ENCODE assay signal across 14 cellular contexts in the genomic region with DNA sequence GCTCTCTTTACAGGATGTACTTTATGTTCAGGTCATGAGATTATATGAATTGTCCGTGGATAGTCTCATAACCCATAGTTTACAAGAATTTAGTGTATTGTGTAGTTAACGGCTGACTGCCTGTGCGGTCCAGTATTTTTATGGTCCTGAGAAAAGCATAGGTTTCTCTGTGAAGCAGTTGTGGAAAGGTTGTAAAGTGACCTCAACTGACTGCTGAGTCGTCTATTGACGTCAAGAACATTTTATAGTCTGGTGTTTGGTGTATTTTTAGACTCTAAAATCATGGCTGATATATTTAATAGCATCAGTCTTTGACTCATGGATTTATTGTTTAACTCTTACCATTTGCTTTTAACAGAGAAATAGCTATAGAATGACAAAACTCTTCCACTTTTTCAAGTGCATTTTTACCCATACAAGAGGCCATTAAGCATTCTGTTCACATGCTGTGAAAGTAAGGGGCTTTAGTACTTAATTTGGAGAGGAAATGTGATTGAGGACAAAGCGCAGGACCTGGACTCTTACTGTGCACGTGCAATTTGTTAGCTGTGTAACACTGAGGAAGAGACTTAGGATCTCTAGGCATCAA.
A peak's percentile ranks its signal among the peaks of the same experiment; 100 is the strongest.
DNase-seq lines count a peak whose midpoint lies in the region; ATAC-seq, FAIRE-seq and TF ChIP-seq lines count a peak whose summit lies in the region.
"Had no signal": no experiment of that assay in that cellular context is flagged by ENCODE, and none has a peak within 500 bp of the region (broad histone marks: within the 10 kb centered on the region; RNA-seq: fewer than 3 reads in every experiment).

No MANE protein-coding gene starts in this region.

- H3K9me3 ChIP-seq in A549 = no peaks in the 10 kb centered on the region
- H3K9me3 ChIP-seq: ascending aorta had no signal

- H3K4me3 ChIP-seq in A549 = no peak overlapping the region
- H3K4me3 ChIP-seq: ascending aorta had no signal

- H3K4me2 ChIP-seq in A549 = peak overlapping the region; percentile 65

- TF ChIP-seq POLR2A in A549 (IDR thresholded peaks at IDR 0.05; ENCODE audit: low read length) = no peak

- no peak for TF ChIP-seq CTCF in A549 (IDR thresholded peaks at IDR 0.05)

- POLR2A ChIA-PET in A549 (lab: Yijun Ruan, JAX) = interaction anchor here (0.8 to 2.0 kb wide), 3 partner anchors 90 to 241 kb away, joined by 6 to 12 read pairs (median 7); a partner anchor contains a TSS
- POLR2A ChIA-PET in HEK293T (lab: Yijun Ruan, JAX) = interaction anchor here (0.8 to 3.6 kb wide), 3 partner anchors 135 to 262 kb away, joined by 3 to 12 read pairs (median 4); a partner anchor contains a TSS

- TF ChIP-seq EP300 in A549 (IDR thresholded peaks at IDR 0.05) = peak; percentile 97 to 98

- FAIRE-seq in A549 (lab: Jason Lieb, UNC) (no peak), GM19239 (lab: Jason Lieb, UNC) (no peak)
- FAIRE-seq: GM18507 had no signal

- CTCF ChIA-PET in A549 (lab: Yijun Ruan, JAX) = interaction anchor here (0.6 to 2.8 kb wide), 6 partner anchors 10 to 276 kb away, joined by 3 to 9 read pairs (median 3); no protein-coding TSS in a partner anchor
- CTCF ChIA-PET in HEK293T (lab: Yijun Ruan, JAX) = interaction anchor here (0.7 to 1.3 kb wide), 4 partner anchors 13 to 276 kb away, joined by 3 to 7 read pairs (median 4); no protein-coding TSS in a partner anchor

- peaks cover 32% of the 10 kb centered on the region for H3K4me1 ChIP-seq in A549
- H3K4me1 ChIP-seq: ascending aorta had no signal

- TF ChIP-seq RAD21 in A549 (conservative IDR thresholded peaks at IDR 0.05 in 1 of 2, IDR thresholded peaks at IDR 0.05 in 1 of 2) = peak in 1 of 2 experiments; percentile 76; a peak in 3 of 5 replicates

- peak; percentile 89 to 92 for ATAC-seq in A549
- ATAC-seq in HG03045 (IDR thresholded peaks at IDR 0.05; ENCODE audit: unreplicated experiment) = no peak

- 9% methylated on average over 7 of the region's 7 CpGs for WGBS in A549 (ENCODE audit: missing lambda C conversion rate)

- DNase-seq in A549 (ENCODE audit: low read depth in 1 of 2, low spot score in 1 of 2) (peak; percentile 20 to 91), HEK293T (ENCODE audit: extremely low spot score) (peak; percentile 63), amniotic epithelial cell (ENCODE audit: low read depth) (peak; percentile 91), kidney tubule cell (ENCODE audit: low spot score) (peak; percentile 96), GM19239 (ENCODE audit: insufficient read length, low spot score) (no peak), caudate nucleus (lab: John Stamatoyannopoulos, UW) (no peak)
- DNase-seq in activated CD8-positive, alpha-beta memory T cell treated with anti-CD3 and anti-CD28 coated beads, Interleukin-2, amount 50 U/mL, for 48 hours = no peak
- DNase-seq: activated CD4-positive, alpha-beta memory T cell treated with anti-CD3 and anti-CD28 coated beads for 36 hours; Calu3; hippocampal formation; NCI-H1436 treated with DMSO at 0.1 percent for 48 hours had no signal

- H3K27ac ChIP-seq in A549 = peak overlapping the region; percentile 82 to 86
- no peak overlapping the region for H3K27ac ChIP-seq in caudate nucleus (ENCODE audit: low read depth, low read length)
- H3K27ac ChIP-seq: ascending aorta had no signal

TF ChIP-seq in A549, 52 proteins besides CTCF, POLR2A, EP300 and RAD21 (continues in another document):
- TF ChIP-seq, protein P1, sequence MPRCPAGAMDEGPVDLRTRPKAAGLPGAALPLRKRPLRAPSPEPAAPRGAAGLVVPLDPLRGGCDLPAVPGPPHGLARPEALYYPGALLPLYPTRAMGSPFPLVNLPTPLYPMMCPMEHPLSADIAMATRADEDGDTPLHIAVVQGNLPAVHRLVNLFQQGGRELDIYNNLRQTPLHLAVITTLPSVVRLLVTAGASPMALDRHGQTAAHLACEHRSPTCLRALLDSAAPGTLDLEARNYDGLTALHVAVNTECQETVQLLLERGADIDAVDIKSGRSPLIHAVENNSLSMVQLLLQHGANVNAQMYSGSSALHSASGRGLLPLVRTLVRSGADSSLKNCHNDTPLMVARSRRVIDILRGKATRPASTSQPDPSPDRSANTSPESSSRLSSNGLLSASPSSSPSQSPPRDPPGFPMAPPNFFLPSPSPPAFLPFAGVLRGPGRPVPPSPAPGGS (IDR thresholded peaks at IDR 0.05) = peak; percentile 93; the same call in 2 of the 3 replicates
- TF ChIP-seq HEYL (CRISPR knock-in tag; IDR thresholded peaks at IDR 0.05) (peak; percentile 9; the same call in 1 of the 2 replicates), FOSB (CRISPR knock-in tag; IDR thresholded peaks at IDR 0.05) (peak; percentile 32; the same call in 1 of the 2 replicates), RCOR1 (IDR thresholded peaks at IDR 0.05; ENCODE audit: low read depth, low read length) (no peak), FOSL2 (IDR thresholded peaks at IDR 0.05) (peak; percentile 88), FOSL2 (CRISPR knock-in tag; IDR thresholded peaks at IDR 0.05) (peak; percentile 93), NPAS2 (CRISPR knock-in tag; IDR thresholded peaks at IDR 0.05; ENCODE audit: borderline replicate concordance) (no peak), JUN (IDR thresholded peaks at IDR 0.05) (peak; percentile 88 to 98), CEBPB (IDR thresholded peaks at IDR 0.05) (peak; percentile 15 to 24; a peak in 1 of 4 replicates), SMC3 (IDR thresholded peaks at IDR 0.05) (peak; percentile 52; the same call in 2 of the 3 replicates), RNF2 (IDR thresholded peaks at IDR 0.05; ENCODE audit: borderline replicate concordance, low read depth) (no peak), ZSCAN20 (CRISPR knock-in tag; IDR thresholded peaks at IDR 0.05) (peak; percentile 69), HOXB5 (CRISPR knock-in tag; IDR thresholded peaks at IDR 0.05) (peak; percentile 47), JUNB (IDR thresholded peaks at IDR 0.05) (peak; percentile 97), GATA3 (IDR thresholded peaks at IDR 0.05; ENCODE audit: borderline replicate concordance) (peak; percentile 92)
- TF ChIP-seq, protein P2, sequence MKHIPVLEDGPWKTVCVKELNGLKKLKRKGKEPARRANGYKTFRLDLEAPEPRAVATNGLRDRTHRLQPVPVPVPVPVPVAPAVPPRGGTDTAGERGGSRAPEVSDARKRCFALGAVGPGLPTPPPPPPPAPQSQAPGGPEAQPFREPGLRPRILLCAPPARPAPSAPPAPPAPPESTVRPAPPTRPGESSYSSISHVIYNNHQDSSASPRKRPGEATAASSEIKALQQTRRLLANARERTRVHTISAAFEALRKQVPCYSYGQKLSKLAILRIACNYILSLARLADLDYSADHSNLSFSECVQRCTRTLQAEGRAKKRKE (CRISPR knock-in tag; IDR thresholded peaks at IDR 0.05; ENCODE audit: low read depth) = 0 out of 2 replicates have a peak, but pooled peaks have one; percentile 10
- TF ChIP-seq, protein P3, sequence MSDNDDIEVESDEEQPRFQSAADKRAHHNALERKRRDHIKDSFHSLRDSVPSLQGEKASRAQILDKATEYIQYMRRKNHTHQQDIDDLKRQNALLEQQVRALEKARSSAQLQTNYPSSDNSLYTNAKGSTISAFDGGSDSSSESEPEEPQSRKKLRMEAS (IDR thresholded peaks at IDR 0.05) = peak; percentile 55

TF ChIP-seq in HEK293T, 16 proteins besides CTCF, POLR2A, EP300 and RAD21:
- TF ChIP-seq SP1 (IDR thresholded peaks at IDR 0.05) (no peak), SUZ12 (IDR thresholded peaks at IDR 0.05) (no peak), BHLHE40 (IDR thresholded peaks at IDR 0.05; ENCODE audit: borderline replicate concordance) (peak; percentile 65), ELF4 (IDR thresholded peaks at IDR 0.05) (no peak), TARDBP (IDR thresholded peaks at IDR 0.05) (no peak; the same call in 1 of the 2 replicates), HDGF (IDR thresholded peaks at IDR 0.05; ENCODE audit: borderline replicate concordance) (no peak), ZNF384 (IDR thresholded peaks at IDR 0.05) (peak; percentile 49), CTBP1 (IDR thresholded peaks at IDR 0.05; ENCODE audit: borderline replicate concordance) (peak; percentile 99), ARNT (IDR thresholded peaks at IDR 0.05) (peak; percentile 82), NFRKB (IDR thresholded peaks at IDR 0.05) (no peak), FOXK2 (IDR thresholded peaks at IDR 0.05) (no peak), L3MBTL2 (conservative IDR thresholded peaks at IDR 0.05) (peak; percentile 68), FOXA1 (IDR thresholded peaks at IDR 0.05) (no peak), LEF1 (IDR thresholded peaks at IDR 0.05; ENCODE audit: borderline replicate concordance) (peak; percentile 74; the same call in 1 of the 2 replicates), FOXM1 (IDR thresholded peaks at IDR 0.05; ENCODE audit: borderline replicate concordance) (peak; percentile 22; the same call in 1 of the 2 replicates)
- TF ChIP-seq, protein P4, sequence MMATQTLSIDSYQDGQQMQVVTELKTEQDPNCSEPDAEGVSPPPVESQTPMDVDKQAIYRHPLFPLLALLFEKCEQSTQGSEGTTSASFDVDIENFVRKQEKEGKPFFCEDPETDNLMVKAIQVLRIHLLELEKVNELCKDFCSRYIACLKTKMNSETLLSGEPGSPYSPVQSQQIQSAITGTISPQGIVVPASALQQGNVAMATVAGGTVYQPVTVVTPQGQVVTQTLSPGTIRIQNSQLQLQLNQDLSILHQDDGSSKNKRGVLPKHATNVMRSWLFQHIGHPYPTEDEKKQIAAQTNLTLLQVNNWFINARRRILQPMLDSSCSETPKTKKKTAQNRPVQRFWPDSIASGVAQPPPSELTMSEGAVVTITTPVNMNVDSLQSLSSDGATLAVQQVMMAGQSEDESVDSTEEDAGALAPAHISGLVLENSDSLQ (IDR thresholded peaks at IDR 0.05) = peak; percentile 93

Comparison
In these comparisons a context has a peak if more than half of its experiments do, and no peak if none do; other contexts are left out.
1. DNase-seq: peak in A549 (2 of 2), HEK293T (single experiment), amniotic epithelial cell (single experiment) and kidney tubule cell (single experiment); none in GM19239 (single experiment), caudate nucleus (0 of 61) and activated CD8-positive, alpha-beta memory T cell treated with anti-CD3 and anti-CD28 coated beads, Interleukin-2, amount 50 U/mL, for 48 hours (single experiment).